Comparison of ENCODE assay signal across 1 cellular context in the genomic region with DNA sequence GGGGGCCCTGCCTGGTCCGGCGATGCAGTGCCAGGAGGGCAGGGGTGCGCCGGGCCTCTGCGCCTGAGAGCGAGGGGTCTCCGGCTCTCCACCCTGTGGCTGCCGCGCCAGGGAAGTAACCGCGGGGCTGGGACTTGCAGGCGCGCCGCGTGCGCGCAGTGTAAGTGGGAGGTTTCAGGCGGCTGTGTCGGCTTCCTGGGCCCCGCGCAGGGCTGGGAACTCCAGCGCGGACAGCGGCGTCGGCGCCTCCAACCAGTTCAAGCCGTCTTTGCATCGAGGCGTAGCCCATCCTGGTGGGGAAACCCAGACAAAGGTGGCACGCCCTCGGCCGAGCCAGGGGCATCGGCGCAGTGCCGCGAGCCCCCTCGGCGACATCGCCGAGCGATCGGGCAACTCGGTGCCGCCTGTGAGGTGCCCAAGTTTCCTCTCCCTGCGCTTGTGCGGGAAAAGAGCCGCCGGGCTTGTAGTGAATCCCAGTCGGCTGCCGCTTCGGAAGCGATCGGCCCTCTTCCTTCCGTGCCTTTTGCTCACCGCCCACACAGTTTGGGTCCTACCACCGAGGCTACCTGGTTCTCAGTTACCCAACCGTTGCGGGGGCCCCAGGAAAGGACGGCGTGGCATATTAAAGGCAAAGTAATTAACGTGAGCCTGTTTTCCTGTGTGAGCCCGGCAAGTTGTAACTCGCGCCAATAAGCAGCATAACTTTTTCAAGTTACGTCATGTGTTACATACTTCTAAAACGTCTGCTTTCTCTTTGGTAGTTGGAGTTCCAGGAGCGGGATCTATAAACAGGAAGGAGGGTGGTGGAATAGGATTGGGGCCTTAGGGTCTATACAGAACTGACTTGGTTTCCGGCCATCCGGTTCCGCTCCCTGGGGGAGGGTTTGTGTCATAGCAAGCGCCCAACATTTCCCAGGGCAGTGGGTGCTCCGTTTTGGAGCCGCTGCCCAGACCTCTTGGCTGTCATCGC.
TF ChIP-seq lines count a peak whose summit lies in the region.

No MANE protein-coding gene starts in this region.

TF ChIP-seq in H1, 55 proteins besides CTCF, POLR2A, EP300 and RAD21 (continued from another document):
- TF ChIP-seq TAF1 (IDR thresholded peaks at IDR 0.05; ENCODE audit: low read depth, low read length) (peak; percentile 1; the same call in 1 of the 2 replicates), BRCA1 (IDR thresholded peaks at IDR 0.05; ENCODE audit: low read depth, low read length) (no peak), CEBPB (IDR thresholded peaks at IDR 0.05; ENCODE audit: low read depth, low read length) (no peak), YY1 (IDR thresholded peaks at IDR 0.05; ENCODE audit: low read depth, low read length) (no peak), SUZ12 (IDR thresholded peaks at IDR 0.05; ENCODE audit: low read length) (no peak), EZH2 (IDR thresholded peaks at IDR 0.05; ENCODE audit: low read depth, low read length, severe bottlenecking) (no peak), BACH1 (IDR thresholded peaks at IDR 0.05; ENCODE audit: low read length) (no peak), SRF (IDR thresholded peaks at IDR 0.05; ENCODE audit: low read depth, low read length) (no peak), USF2 (IDR thresholded peaks at IDR 0.05; ENCODE audit: low read length) (no peak), SIN3A (conservative IDR thresholded peaks at IDR 0.05 in 1 of 2, IDR thresholded peaks at IDR 0.05 in 1 of 2; ENCODE audit: low read depth in 1 of 2, low read length in 2 of 2) (no peak), HDAC2 (IDR thresholded peaks at IDR 0.05; ENCODE audit: borderline replicate concordance in 1 of 2, low read depth in 2 of 2, low read length in 2 of 2) (no peak), CTBP2 (IDR thresholded peaks at IDR 0.05; ENCODE audit: borderline replicate concordance, insufficient read depth, insufficient read length, low read length) (no peak), NRF1 (IDR thresholded peaks at IDR 0.05; ENCODE audit: low read depth, low read length) (no peak), RFX5 (IDR thresholded peaks at IDR 0.05; ENCODE audit: borderline replicate concordance, low read depth, low read length) (no peak), SIRT6 (IDR thresholded peaks at IDR 0.05; ENCODE audit: low read length) (no peak), POU5F1 (IDR thresholded peaks at IDR 0.05; ENCODE audit: low read depth, low read length) (no peak), EGR1 (IDR thresholded peaks at IDR 0.05; ENCODE audit: borderline replicate concordance, low read depth, low read length) (peak; percentile 24; the same call in 1 of the 2 replicates), SAP30 (IDR thresholded peaks at IDR 0.05; ENCODE audit: insufficient read depth, insufficient replicate concordance, low read length) (peak; percentile 59), SP1 (IDR thresholded peaks at IDR 0.05; ENCODE audit: low read depth, low read length) (no peak), MAFK (IDR thresholded peaks at IDR 0.05; ENCODE audit: low read depth, low read length) (no peak), RBBP5 (IDR thresholded peaks at IDR 0.05; ENCODE audit: borderline replicate concordance, low read depth, low read length) (peak; percentile 40; the same call in 1 of the 2 replicates), MAX (IDR thresholded peaks at IDR 0.05) (peak; percentile 45; the same call in 1 of the 2 replicates), JUN (IDR thresholded peaks at IDR 0.05; ENCODE audit: low read depth, low read length) (no peak), CHD2 (IDR thresholded peaks at IDR 0.05; ENCODE audit: low read length) (no peak), KDM5A (IDR thresholded peaks at IDR 0.05; ENCODE audit: low read length) (no peak), ASH2L (IDR thresholded peaks at IDR 0.05; ENCODE audit: low read length) (peak; percentile 55), CHD1 (IDR thresholded peaks at IDR 0.05; ENCODE audit: low read depth, low read length) (no peak), PHF8 (conservative IDR thresholded peaks at IDR 0.05; ENCODE audit: low read depth, low read length) (peak; percentile 35; the same call in 1 of the 2 replicates)
- TF ChIP-seq, protein P1, sequence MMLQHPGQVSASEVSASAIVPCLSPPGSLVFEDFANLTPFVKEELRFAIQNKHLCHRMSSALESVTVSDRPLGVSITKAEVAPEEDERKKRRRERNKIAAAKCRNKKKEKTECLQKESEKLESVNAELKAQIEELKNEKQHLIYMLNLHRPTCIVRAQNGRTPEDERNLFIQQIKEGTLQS (IDR thresholded peaks at IDR 0.05; ENCODE audit: insufficient read depth, low read depth, low read length), result no peak
